In genomic region chr1:19289244-19289643, GRCh38 we compare ENCODE assay signal across 1 cellular context.
TF ChIP-seq lines count a peak whose summit lies in the region.

No MANE protein-coding gene starts in this region.

TF ChIP-seq in GM23338, 12 proteins besides CTCF, POLR2A, EP300 and RAD21 (continued from another document):
- TF ChIP-seq ZNF114 (CRISPR knock-in tag; IDR thresholded peaks at IDR 0.05) (no peak), JUNB (IDR thresholded peaks at IDR 0.05; ENCODE audit: unreplicated experiment) (no peak), EZH2 (IDR thresholded peaks at IDR 0.05; ENCODE audit: low read depth, unreplicated experiment) (no peak), ZNF331 (CRISPR knock-in tag; IDR thresholded peaks at IDR 0.05; ENCODE audit: low read depth) (no peak), REST (IDR thresholded peaks at IDR 0.05; ENCODE audit: unreplicated experiment) (no peak), CREB1 (CRISPR knock-in tag; IDR thresholded peaks at IDR 0.05; ENCODE audit: low read depth) (no peak), ETS1 (IDR thresholded peaks at IDR 0.05) (no peak), NANOG (IDR thresholded peaks at IDR 0.05; ENCODE audit: borderline replicate concordance) (no peak), STAT1 (IDR thresholded peaks at IDR 0.05; ENCODE audit: unreplicated experiment) (no peak), EZH2phosphoT487 (IDR thresholded peaks at IDR 0.05; ENCODE audit: unreplicated experiment) (no peak)
